Comparison of ENCODE assay signal across 8 cellular contexts in the genomic region with DNA sequence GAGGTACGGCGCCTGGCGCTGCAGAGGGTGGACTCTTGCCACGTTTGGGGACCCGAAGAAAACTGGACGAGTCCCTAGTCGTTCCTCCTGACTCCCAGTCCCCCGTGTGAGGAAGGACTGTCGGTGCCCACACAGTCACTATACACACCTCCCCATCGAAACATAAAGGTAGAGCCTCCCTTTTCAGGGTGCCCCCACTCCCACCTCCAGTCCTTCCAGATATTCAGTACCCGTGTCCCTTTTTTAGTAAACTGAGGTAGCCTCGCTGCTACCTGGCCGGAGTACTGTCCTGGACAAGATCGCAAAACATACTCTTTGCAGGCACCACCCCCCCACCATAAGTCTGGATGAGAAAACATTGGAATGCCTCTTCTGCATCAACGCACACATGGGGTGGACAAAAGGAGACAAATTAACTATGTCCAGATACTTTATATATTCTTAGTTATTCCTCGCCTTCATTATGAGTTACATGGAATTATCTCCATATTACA. TPM values are rescaled to one million over a fixed set of nuclear protein-coding genes. Genes with fewer than 3 reads are reported as not detected.
DNase-seq lines count a peak whose midpoint lies in the region; ATAC-seq and TF ChIP-seq lines count a peak whose summit lies in the region.

No MANE protein-coding gene starts in this region.

- H3K9me3 ChIP-seq in PC-9 (ENCODE audit: insufficient read depth, low read depth): no peaks in the 10 kb centered on the region
- H3K9me3 ChIP-seq in esophagus (ENCODE audit: control insufficient read depth in 2 of 2, insufficient read depth in 1 of 2, low read depth in 1 of 2, low read length in 1 of 2): no peaks in the 10 kb centered on the region

- TSS peak; percentile 74 for BruUV-seq in PC-9 (replicated peaks; lab: Mats Ljungman, UMichigan)

- no peaks in the 10 kb centered on the region for H3K36me3 ChIP-seq in PC-9 (ENCODE audit: low read depth)
- H3K36me3 ChIP-seq in esophagus (ENCODE audit: control insufficient read depth in 2 of 2, insufficient read depth in 2 of 2, low read length in 1 of 2): no peaks in the 10 kb centered on the region

- intact Hi-C loops in PC-9 (cut with micrococcal nuclease; ENCODE audit: unreplicated experiment): loop anchor here (5.0 to 10.0 kb wide), 2 partner anchors 204 to 281 kb away; a partner anchor contains a TSS
- intact Hi-C loops in posterior vena cava (cut with DNase I): loop anchor here in 1 of 2 donors (2.0 kb wide), 1 partner anchor 42 kb away; a partner anchor contains a TSS

- H3K27ac ChIP-seq in PC-9: no peak overlapping the region
- H3K27ac ChIP-seq in esophagus (ENCODE audit: low read depth in 2 of 2, low read length in 1 of 2): peak overlapping the region; percentile 52 to 98

- no peaks in the 10 kb centered on the region for H3K9me2 ChIP-seq in PC-9 (ENCODE audit: insufficient read depth)

- H3K4me3 ChIP-seq in GM08714 (ENCODE audit: low read length): peak overlapping the region; percentile 95
- peak overlapping the region; percentile 87 for H3K4me3 ChIP-seq in PC-9
- peak overlapping the region; percentile 93 to 98 for H3K4me3 ChIP-seq in esophagus (ENCODE audit: low read depth in 1 of 2, low read length in 2 of 2)

- TF ChIP-seq CTCF in PC-9 (conservative IDR thresholded peaks at IDR 0.05): no peak

- 6% methylated on average over 16 of the region's 16 CpGs for WGBS in esophagus, 2 donors

- CTCF ChIA-PET in PC-9 (lab: Charles Lee): no interaction called here

- H3F3A ChIP-seq in PC-9 (ENCODE audit: insufficient read depth, low read depth): no peaks in the 10 kb centered on the region; the same call in 1 of the 2 replicates

- H2AFZ ChIP-seq in PC-9: peak overlapping the region; percentile 90

- POLR2A ChIA-PET in PC-9 (lab: Charles Lee; ENCODE audit: unreplicated experiment): no interaction called here

- ATAC-seq in HG03571 (IDR thresholded peaks at IDR 0.05; ENCODE audit: unreplicated experiment) (no peak), GM19328 (IDR thresholded peaks at IDR 0.05; ENCODE audit: unreplicated experiment) (no peak), HG02759 (IDR thresholded peaks at IDR 0.05; ENCODE audit: unreplicated experiment) (no peak)

- no peak for DNase-seq in PC-9
- DNase-seq in posterior vena cava (ENCODE audit: low spot score): peak; percentile 6
- DNase-seq in stimulated activated naive CD4-positive, alpha-beta T cell (lab: John Stamatoyannopoulos, UW): no peak

- H4K20me1 ChIP-seq in PC-9 (ENCODE audit: insufficient read depth): peaks cover 29% of the 10 kb centered on the region

- H3K79me2 ChIP-seq in PC-9 (ENCODE audit: low read depth): peaks cover 49% of the 10 kb centered on the region

- H3K27me3 ChIP-seq in PC-9 (ENCODE audit: insufficient read depth, low read depth): no peaks in the 10 kb centered on the region
- no peaks in the 10 kb centered on the region for H3K27me3 ChIP-seq in esophagus (ENCODE audit: control insufficient read depth in 1 of 2, insufficient read depth in 2 of 2, low read length in 2 of 2)

- peak overlapping the region; percentile 100 for H3K4me2 ChIP-seq in PC-9

- H3K4me1 ChIP-seq in PC-9 (replicated peaks; ENCODE audit: insufficient read depth) (peaks cover 32% of the 10 kb centered on the region), esophagus (ENCODE audit: control insufficient read depth in 2 of 2, insufficient read depth in 2 of 2, low read length in 1 of 2) (peaks cover 11% of the 10 kb centered on the region in 2 donors)

RNA-seq across cellular contexts. Expression of a gene that starts 0.6 kb away (rescaled TPM):
- 94.0 and 97.9 TPM in 2 replicates for total RNA-seq in PC-9 (2021)
- polyA plus RNA-seq in esophagus: 10 to 100 TPM; 13.2 to 46.6 TPM
- total RNA-seq in posterior vena cava: 10 to 100 TPM; 59.5 to 63.3 TPM

RNA-seq across cellular contexts. Expression of a gene that starts 8.6 kb away (rescaled TPM):
- 2.9 and 3.4 TPM in 2 replicates for total RNA-seq in PC-9 (2021)
- polyA plus RNA-seq in esophagus: under 1 TPM; 0.24 to 0.39 TPM
- under 1 TPM in 1 of 2 donors, not detected in 1; 0.38 TPM for total RNA-seq in posterior vena cava

RNA-seq across cellular contexts. Expression of a gene that starts 33.4 kb away (rescaled TPM):
- 0.13 and 0.28 TPM in 2 replicates for total RNA-seq in PC-9 (2021)
- polyA plus RNA-seq in esophagus: under 1 TPM; 0.06 to 0.21 TPM
- total RNA-seq in posterior vena cava: 1 to 10 TPM in 1 of 2 donors, under 1 TPM in 1; 0.93 to 2.7 TPM

RNA-seq across cellular contexts. Expression of a gene that starts 42.6 kb away (rescaled TPM):
- total RNA-seq in PC-9 (2021) (48.8 and 53.6 TPM in 2 replicates), posterior vena cava (10 to 100 TPM; 52.2 to 57.3 TPM)
- 10 to 100 TPM; 52.5 to 54.7 TPM for polyA plus RNA-seq in esophagus

RNA-seq across cellular contexts. Expression of a gene that starts 49.4 kb away (rescaled TPM):
- 53.9 and 63.3 TPM in 2 replicates for total RNA-seq in PC-9 (2021)
- 10 to 100 TPM; 28.3 to 36.2 TPM for polyA plus RNA-seq in esophagus
- 10 to 100 TPM; 37.7 to 40.8 TPM for total RNA-seq in posterior vena cava
